8 cellular contexts compared by ENCODE assay signal in the genomic region with DNA sequence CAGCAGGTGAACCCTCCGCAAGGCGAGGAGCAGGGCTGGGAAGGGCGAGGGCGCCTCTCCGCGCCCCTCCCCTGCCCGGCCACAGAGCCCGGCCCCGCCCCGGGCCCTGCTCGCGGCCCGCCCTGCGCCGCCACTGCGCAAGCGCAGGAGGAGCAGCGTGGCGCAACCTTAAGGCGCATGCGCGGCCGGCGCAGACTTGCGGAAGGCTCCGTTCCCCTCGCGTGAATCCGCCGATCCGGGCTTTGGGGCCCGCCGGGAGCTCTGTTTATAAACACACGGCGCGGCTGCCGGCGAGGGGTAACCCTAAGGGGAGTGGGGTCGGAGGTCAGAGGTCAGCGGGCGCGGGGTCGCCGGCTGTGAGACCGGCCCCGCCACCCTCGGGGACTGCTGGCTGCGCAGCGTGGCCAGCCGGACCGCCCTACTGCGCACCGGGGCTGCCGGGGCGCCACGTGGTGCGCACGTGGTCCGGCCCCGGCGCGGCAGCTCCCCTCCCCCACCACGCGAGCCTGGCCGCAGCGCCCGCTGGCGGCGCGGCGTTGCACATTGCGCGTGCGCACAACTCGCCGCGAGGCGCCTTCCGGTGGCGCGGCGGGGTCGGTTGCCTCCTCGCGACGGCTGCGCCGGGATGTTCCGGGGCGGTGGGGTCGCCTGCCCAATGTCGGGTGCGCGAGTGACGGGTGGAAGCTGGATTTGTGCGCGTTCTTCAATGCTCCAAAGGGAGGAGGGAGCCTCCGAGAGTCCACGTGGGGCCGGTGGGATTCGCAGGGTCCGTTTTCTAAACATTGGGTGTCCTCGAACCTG. TPM values are rescaled to one million over a fixed set of nuclear protein-coding genes. Genes with fewer than 3 reads are reported as not detected.
DNase-seq lines count a peak whose midpoint lies in the region; ATAC-seq and TF ChIP-seq lines count a peak whose summit lies in the region.

No MANE protein-coding gene starts in this region.

- H3K4me3 ChIP-seq in RWPE2 (ENCODE audit: severe bottlenecking) = peak overlapping the region; percentile 54

- H3K9me3 ChIP-seq in RWPE2 (ENCODE audit: severe bottlenecking) = no peaks in the 10 kb centered on the region

- peak; percentile 81 for TF ChIP-seq CTCF in RWPE2 (IDR thresholded peaks at IDR 0.05; ENCODE audit: poor library complexity, severe bottlenecking)

- peak; percentile 89 for ATAC-seq in RWPE2 (ENCODE audit: low read depth)

- no peaks in the 10 kb centered on the region for H3K27me3 ChIP-seq in RWPE2 (ENCODE audit: insufficient read depth, poor library complexity, severe bottlenecking)

- no peaks in the 10 kb centered on the region for H3K4me1 ChIP-seq in RWPE2 (ENCODE audit: insufficient read depth, poor library complexity, severe bottlenecking)

- in situ Hi-C loops in G401 (cut with HindIII; ENCODE audit: low sequenced_read_pairs) = no loop called here

- H3K27ac ChIP-seq in RWPE2 (ENCODE audit: poor library complexity, severe bottlenecking) (peak overlapping the region; percentile 64), temporal lobe (ENCODE audit: low read depth, low read length) (peak overlapping the region; percentile 88)

- peak; percentile 84 for DNase-seq in G401 (ENCODE audit: low spot score)
- DNase-seq in GOT3 (lab: John Stamatoyannopoulos, UW) = peak; percentile 90
- peak; percentile 91 for DNase-seq in LHCN-M2 (ENCODE audit: low read depth)
- peak; percentile 86 for DNase-seq in RWPE2 (ENCODE audit: low spot score)
- DNase-seq in activated gamma-delta T cell treated with Interleukin-2 at 50 U/mL for 16 hours = peak; percentile 95
- DNase-seq in foreskin melanocyte = peak; percentile 80
- peak; percentile 84 for DNase-seq in occipital lobe (lab: John Stamatoyannopoulos, UW)

- no peaks in the 10 kb centered on the region for H3K36me3 ChIP-seq in RWPE2 (ENCODE audit: low read depth)

RNA-seq across cellular contexts. Expression of a gene that starts 40.2 kb away (rescaled TPM):
- 13.4 and 20.8 TPM in 2 replicates for total RNA-seq in G401 (2014; rRNA removed; shearing (Covaris generic))
- total RNA-seq in LHCN-M2 (2014; rRNA removed) = 19.2 and 20.5 TPM in 2 replicates
- 7.1 TPM for polyA plus RNA-seq in LHCN-M2 (2012)
- total RNA-seq in occipital lobe = 19.8 TPM
- 23.4 TPM for total RNA-seq in temporal lobe

Comparison
In these comparisons a context has a peak if more than half of its experiments do, and no peak if none do; other contexts are left out.
1. Peak in every context shown above with its lines: DNase-seq, ATAC-seq, H3K4me3 ChIP-seq and H3K27ac ChIP-seq.